Comparison of ENCODE assay signal across 1 cellular context in the genomic region with DNA sequence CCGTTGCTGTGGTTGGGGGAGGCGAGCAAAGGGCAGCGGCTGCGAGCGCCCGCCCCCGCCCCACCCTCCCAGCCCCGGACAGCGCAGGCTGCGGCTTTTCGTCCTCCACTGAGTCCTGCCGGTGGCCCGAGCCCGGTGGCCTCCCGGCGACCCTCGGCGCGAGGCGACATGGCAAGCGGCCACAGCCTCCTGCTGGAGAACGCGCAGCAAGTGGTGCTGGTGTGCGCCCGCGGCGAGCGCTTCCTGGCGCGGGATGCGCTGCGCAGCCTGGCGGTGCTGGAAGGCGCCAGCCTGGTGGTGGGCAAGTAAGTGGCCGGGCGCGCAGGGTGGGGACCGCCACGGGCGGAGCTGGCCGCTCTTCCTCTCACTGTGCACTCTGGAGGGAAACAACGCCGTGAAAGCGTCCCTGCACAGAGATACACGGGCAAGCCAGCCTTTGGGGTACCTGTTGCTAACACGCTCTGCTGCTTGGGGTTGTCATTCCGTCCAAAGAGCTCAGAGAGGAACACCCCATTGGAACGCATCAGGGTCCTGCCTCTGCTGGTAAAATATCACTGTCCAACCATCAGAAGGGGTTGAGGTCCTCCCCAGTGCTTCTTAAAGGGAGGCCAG.
TF ChIP-seq lines count a peak whose summit lies in the region.

A gene with protein sequence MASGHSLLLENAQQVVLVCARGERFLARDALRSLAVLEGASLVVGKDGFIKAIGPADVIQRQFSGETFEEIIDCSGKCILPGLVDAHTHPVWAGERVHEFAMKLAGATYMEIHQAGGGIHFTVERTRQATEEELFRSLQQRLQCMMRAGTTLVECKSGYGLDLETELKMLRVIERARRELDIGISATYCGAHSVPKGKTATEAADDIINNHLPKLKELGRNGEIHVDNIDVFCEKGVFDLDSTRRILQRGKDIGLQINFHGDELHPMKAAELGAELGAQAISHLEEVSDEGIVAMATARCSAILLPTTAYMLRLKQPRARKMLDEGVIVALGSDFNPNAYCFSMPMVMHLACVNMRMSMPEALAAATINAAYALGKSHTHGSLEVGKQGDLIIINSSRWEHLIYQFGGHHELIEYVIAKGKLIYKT (plus strand): TSS at position 101 of the 612 bp plus-strand sequence. CDS start 68 bp downstream, at position 169.

TF ChIP-seq in HepG2, 621 proteins besides CTCF, POLR2A, EP300 and RAD21 (continued from another document and continues in another):
- TF ChIP-seq, protein P1, sequence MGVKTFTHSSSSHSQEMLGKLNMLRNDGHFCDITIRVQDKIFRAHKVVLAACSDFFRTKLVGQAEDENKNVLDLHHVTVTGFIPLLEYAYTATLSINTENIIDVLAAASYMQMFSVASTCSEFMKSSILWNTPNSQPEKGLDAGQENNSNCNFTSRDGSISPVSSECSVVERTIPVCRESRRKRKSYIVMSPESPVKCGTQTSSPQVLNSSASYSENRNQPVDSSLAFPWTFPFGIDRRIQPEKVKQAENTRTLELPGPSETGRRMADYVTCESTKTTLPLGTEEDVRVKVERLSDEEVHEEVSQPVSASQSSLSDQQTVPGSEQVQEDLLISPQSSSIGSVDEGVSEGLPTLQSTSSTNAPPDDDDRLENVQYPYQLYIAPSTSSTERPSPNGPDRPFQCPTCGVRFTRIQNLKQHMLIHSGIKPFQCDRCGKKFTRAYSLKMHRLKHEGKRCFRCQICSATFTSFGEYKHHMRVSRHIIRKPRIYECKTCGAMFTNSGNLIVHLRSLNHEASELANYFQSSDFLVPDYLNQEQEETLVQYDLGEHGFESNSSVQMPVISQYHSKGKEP (CRISPR knock-in tag; IDR thresholded peaks at IDR 0.05), result no peak
- TF ChIP-seq SCMH1 (CRISPR knock-in tag; IDR thresholded peaks at IDR 0.05; ENCODE audit: borderline replicate concordance), result no peak
- TF ChIP-seq ZKSCAN1 (IDR thresholded peaks at IDR 0.05; ENCODE audit: low read length), result no peak
- no peak for TF ChIP-seq RARA (CRISPR knock-in tag; IDR thresholded peaks at IDR 0.05)
- TF ChIP-seq KLF16 (CRISPR knock-in tag; IDR thresholded peaks at IDR 0.05), result peak in 1 of 2 experiments; percentile 16; a peak in 2 of 4 replicates
- TF ChIP-seq, protein P2, sequence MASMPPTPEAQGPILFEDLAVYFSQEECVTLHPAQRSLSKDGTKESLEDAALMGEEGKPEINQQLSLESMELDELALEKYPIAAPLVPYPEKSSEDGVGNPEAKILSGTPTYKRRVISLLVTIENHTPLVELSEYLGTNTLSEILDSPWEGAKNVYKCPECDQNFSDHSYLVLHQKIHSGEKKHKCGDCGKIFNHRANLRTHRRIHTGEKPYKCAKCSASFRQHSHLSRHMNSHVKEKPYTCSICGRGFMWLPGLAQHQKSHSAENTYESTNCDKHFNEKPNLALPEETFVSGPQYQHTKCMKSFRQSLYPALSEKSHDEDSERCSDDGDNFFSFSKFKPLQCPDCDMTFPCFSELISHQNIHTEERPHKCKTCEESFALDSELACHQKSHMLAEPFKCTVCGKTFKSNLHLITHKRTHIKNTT (CRISPR knock-in tag; IDR thresholded peaks at IDR 0.05), result no peak
- TF ChIP-seq, protein P3, sequence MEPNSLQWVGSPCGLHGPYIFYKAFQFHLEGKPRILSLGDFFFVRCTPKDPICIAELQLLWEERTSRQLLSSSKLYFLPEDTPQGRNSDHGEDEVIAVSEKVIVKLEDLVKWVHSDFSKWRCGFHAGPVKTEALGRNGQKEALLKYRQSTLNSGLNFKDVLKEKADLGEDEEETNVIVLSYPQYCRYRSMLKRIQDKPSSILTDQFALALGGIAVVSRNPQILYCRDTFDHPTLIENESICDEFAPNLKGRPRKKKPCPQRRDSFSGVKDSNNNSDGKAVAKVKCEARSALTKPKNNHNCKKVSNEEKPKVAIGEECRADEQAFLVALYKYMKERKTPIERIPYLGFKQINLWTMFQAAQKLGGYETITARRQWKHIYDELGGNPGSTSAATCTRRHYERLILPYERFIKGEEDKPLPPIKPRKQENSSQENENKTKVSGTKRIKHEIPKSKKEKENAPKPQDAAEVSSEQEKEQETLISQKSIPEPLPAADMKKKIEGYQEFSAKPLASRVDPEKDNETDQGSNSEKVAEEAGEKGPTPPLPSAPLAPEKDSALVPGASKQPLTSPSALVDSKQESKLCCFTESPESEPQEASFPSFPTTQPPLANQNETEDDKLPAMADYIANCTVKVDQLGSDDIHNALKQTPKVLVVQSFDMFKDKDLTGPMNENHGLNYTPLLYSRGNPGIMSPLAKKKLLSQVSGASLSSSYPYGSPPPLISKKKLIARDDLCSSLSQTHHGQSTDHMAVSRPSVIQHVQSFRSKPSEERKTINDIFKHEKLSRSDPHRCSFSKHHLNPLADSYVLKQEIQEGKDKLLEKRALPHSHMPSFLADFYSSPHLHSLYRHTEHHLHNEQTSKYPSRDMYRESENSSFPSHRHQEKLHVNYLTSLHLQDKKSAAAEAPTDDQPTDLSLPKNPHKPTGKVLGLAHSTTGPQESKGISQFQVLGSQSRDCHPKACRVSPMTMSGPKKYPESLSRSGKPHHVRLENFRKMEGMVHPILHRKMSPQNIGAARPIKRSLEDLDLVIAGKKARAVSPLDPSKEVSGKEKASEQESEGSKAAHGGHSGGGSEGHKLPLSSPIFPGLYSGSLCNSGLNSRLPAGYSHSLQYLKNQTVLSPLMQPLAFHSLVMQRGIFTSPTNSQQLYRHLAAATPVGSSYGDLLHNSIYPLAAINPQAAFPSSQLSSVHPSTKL (CRISPR knock-in tag; IDR thresholded peaks at IDR 0.05), result no peak
- no peak for TF ChIP-seq POLR2AphosphoS2 (IDR thresholded peaks at IDR 0.05; ENCODE audit: low read depth, low read length)
- TF ChIP-seq RFXANK (CRISPR knock-in tag; IDR thresholded peaks at IDR 0.05), result no peak
- no peak for TF ChIP-seq BHLHE40 (IDR thresholded peaks at IDR 0.05; ENCODE audit: low read length)
- TF ChIP-seq, protein P4, sequence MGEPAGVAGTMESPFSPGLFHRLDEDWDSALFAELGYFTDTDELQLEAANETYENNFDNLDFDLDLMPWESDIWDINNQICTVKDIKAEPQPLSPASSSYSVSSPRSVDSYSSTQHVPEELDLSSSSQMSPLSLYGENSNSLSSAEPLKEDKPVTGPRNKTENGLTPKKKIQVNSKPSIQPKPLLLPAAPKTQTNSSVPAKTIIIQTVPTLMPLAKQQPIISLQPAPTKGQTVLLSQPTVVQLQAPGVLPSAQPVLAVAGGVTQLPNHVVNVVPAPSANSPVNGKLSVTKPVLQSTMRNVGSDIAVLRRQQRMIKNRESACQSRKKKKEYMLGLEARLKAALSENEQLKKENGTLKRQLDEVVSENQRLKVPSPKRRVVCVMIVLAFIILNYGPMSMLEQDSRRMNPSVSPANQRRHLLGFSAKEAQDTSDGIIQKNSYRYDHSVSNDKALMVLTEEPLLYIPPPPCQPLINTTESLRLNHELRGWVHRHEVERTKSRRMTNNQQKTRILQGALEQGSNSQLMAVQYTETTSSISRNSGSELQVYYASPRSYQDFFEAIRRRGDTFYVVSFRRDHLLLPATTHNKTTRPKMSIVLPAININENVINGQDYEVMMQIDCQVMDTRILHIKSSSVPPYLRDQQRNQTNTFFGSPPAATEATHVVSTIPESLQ (CRISPR knock-in tag; conservative IDR thresholded peaks at IDR 0.05), result no peak
- TF ChIP-seq ZNF138 (CRISPR knock-in tag; IDR thresholded peaks at IDR 0.05; ENCODE audit: low read depth), result no peak
- TF ChIP-seq ZNF530 (CRISPR knock-in tag; IDR thresholded peaks at IDR 0.05; ENCODE audit: low read depth), result no peak
- no peak for TF ChIP-seq HNF1A (IDR thresholded peaks at IDR 0.05; ENCODE audit: low read depth)
- no peak for TF ChIP-seq HNF1A (CRISPR knock-in tag; IDR thresholded peaks at IDR 0.05; ENCODE audit: borderline replicate concordance)
- TF ChIP-seq NFIB (CRISPR knock-in tag; IDR thresholded peaks at IDR 0.05; ENCODE audit: borderline replicate concordance), result no peak
- no peak for TF ChIP-seq EEA1 (CRISPR knock-in tag; IDR thresholded peaks at IDR 0.05; ENCODE audit: borderline replicate concordance)
- no peak for TF ChIP-seq RORA (CRISPR knock-in tag; IDR thresholded peaks at IDR 0.05)
- TF ChIP-seq ZNF10 (CRISPR knock-in tag; IDR thresholded peaks at IDR 0.05; ENCODE audit: borderline replicate concordance, low read depth), result no peak
- TF ChIP-seq MTF2 (CRISPR knock-in tag; IDR thresholded peaks at IDR 0.05; ENCODE audit: borderline replicate concordance), result no peak
- TF ChIP-seq ARNTL (CRISPR knock-in tag; IDR thresholded peaks at IDR 0.05), result no peak
- no peak for TF ChIP-seq ZNF451 (CRISPR knock-in tag; IDR thresholded peaks at IDR 0.05)
- no peak for TF ChIP-seq IRX3 (CRISPR knock-in tag; IDR thresholded peaks at IDR 0.05; ENCODE audit: borderline replicate concordance, low read depth)
- no peak; the same call in 1 of the 2 replicates for TF ChIP-seq POGZ (CRISPR knock-in tag; IDR thresholded peaks at IDR 0.05)
- 0 out of 2 replicates have a peak, but pooled peaks have one; percentile 59 for TF ChIP-seq SAFB2 (CRISPR knock-in tag; IDR thresholded peaks at IDR 0.05; ENCODE audit: borderline replicate concordance, low read depth)
- no peak for TF ChIP-seq ZNF615 (CRISPR knock-in tag; IDR thresholded peaks at IDR 0.05; ENCODE audit: borderline replicate concordance)
- no peak for TF ChIP-seq TP53 (CRISPR knock-in tag; conservative IDR thresholded peaks at IDR 0.05)
- TF ChIP-seq, protein P5, sequence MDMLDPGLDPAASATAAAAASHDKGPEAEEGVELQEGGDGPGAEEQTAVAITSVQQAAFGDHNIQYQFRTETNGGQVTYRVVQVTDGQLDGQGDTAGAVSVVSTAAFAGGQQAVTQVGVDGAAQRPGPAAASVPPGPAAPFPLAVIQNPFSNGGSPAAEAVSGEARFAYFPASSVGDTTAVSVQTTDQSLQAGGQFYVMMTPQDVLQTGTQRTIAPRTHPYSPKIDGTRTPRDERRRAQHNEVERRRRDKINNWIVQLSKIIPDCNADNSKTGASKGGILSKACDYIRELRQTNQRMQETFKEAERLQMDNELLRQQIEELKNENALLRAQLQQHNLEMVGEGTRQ (IDR thresholded peaks at IDR 0.05; ENCODE audit: low read depth, low read length), result no peak
- TF ChIP-seq, protein P5 (CRISPR knock-in tag; IDR thresholded peaks at IDR 0.05; ENCODE audit: borderline replicate concordance), result peak; percentile 71; the same call in 1 of the 2 replicates
- TF ChIP-seq ZMAT3 (CRISPR knock-in tag; conservative IDR thresholded peaks at IDR 0.05), result no peak; the same call in 1 of the 2 replicates
- no peak for TF ChIP-seq MED13 (CRISPR knock-in tag; IDR thresholded peaks at IDR 0.05)
- TF ChIP-seq, protein P6, sequence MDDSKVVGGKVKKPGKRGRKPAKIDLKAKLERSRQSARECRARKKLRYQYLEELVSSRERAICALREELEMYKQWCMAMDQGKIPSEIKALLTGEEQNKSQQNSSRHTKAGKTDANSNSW (CRISPR knock-in tag; IDR thresholded peaks at IDR 0.05; ENCODE audit: borderline replicate concordance), result peak; percentile 39; the same call in 1 of the 2 replicates
- TF ChIP-seq, protein P7, sequence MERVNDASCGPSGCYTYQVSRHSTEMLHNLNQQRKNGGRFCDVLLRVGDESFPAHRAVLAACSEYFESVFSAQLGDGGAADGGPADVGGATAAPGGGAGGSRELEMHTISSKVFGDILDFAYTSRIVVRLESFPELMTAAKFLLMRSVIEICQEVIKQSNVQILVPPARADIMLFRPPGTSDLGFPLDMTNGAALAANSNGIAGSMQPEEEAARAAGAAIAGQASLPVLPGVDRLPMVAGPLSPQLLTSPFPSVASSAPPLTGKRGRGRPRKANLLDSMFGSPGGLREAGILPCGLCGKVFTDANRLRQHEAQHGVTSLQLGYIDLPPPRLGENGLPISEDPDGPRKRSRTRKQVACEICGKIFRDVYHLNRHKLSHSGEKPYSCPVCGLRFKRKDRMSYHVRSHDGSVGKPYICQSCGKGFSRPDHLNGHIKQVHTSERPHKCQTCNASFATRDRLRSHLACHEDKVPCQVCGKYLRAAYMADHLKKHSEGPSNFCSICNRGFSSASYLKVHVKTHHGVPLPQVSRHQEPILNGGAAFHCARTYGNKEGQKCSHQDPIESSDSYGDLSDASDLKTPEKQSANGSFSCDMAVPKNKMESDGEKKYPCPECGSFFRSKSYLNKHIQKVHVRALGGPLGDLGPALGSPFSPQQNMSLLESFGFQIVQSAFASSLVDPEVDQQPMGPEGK (CRISPR knock-in tag; IDR thresholded peaks at IDR 0.05), result no peak; the same call in 1 of the 2 replicates
- TF ChIP-seq DPF2 (CRISPR knock-in tag; IDR thresholded peaks at IDR 0.05; ENCODE audit: borderline replicate concordance, low read depth), result no peak
- TF ChIP-seq KDM5B (CRISPR knock-in tag; IDR thresholded peaks at IDR 0.05; ENCODE audit: borderline replicate concordance), result peak; percentile 45; the same call in 1 of the 2 replicates
- no peak for TF ChIP-seq ZBTB42 (CRISPR knock-in tag; IDR thresholded peaks at IDR 0.05)
- TF ChIP-seq BATF2 (CRISPR knock-in tag; IDR thresholded peaks at IDR 0.05), result peak; percentile 42; the same call in 1 of the 2 replicates
